1 cellular context compared by ENCODE assay signal in genomic region chr12:58419182-58419760, GRCh38.
TF ChIP-seq lines count a peak whose summit lies in the region.

No MANE protein-coding gene starts in this region.

TF ChIP-seq in H1, 55 proteins besides CTCF, POLR2A, EP300 and RAD21 (continued from another document):
- TF ChIP-seq CHD7 (IDR thresholded peaks at IDR 0.05; ENCODE audit: insufficient replicate concordance, low read length) (no peak), SAP30 (IDR thresholded peaks at IDR 0.05; ENCODE audit: insufficient read depth, insufficient replicate concordance, low read length) (no peak), EGR1 (IDR thresholded peaks at IDR 0.05; ENCODE audit: borderline replicate concordance, low read depth, low read length) (no peak), CBX5 (IDR thresholded peaks at IDR 0.05; ENCODE audit: low read depth, low read length) (no peak), EZH2 (IDR thresholded peaks at IDR 0.05; ENCODE audit: low read depth, low read length, severe bottlenecking) (no peak), KDM4A (IDR thresholded peaks at IDR 0.05; ENCODE audit: low read depth, low read length, severe bottlenecking) (no peak), GTF2F1 (IDR thresholded peaks at IDR 0.05; ENCODE audit: borderline replicate concordance, low read depth, low read length) (no peak)
TF ChIP-seq in H1: peak in this region for 0.
